8 cellular contexts compared by ENCODE assay signal in genomic region chr11:69293819-69294505, GRCh38. TPM values are rescaled to one million over a fixed set of nuclear protein-coding genes. Genes with fewer than 3 reads are reported as not detected.
DNase-seq lines count a peak whose midpoint lies in the region; ATAC-seq, FAIRE-seq and TF ChIP-seq lines count a peak whose summit lies in the region.
"Had no signal": no experiment of that assay in that cellular context is flagged by ENCODE, and none has a peak within 500 bp of the region (broad histone marks: within the 10 kb centered on the region; RNA-seq: fewer than 3 reads in every experiment).

Gene MYEOV, plus strand, starts transcription at chr11:69294155. Its CDS starts 1,200 bp downstream, at chr11:69295355.

- TF ChIP-seq CTCF in OCI-LY7 (conservative IDR thresholded peaks at IDR 0.05; ENCODE audit: low read length): no peak

- peaks cover 42 to 65% (median 59%) of the 10 kb centered on the region in 3 donors for H3K4me1 Mint-ChIP-seq in naive B cell

- FAIRE-seq in GM18507 (lab: Jason Lieb, UNC): no peak

- H2AFZ ChIP-seq in OCI-LY7 (ENCODE audit: low read length): peak within 1 kb of the TSS; percentile 61; the same call in 1 of the 2 replicates

- ATAC-seq in naive B cell (ENCODE audit: low read depth in 2 of 2) (no peak), HG03039 (IDR thresholded peaks at IDR 0.05; ENCODE audit: unreplicated experiment) (no peak)

- no peaks in the 10 kb centered on the region for H3K36me3 ChIP-seq in OCI-LY7 (ENCODE audit: insufficient read depth, low read length)

- H3K4me1 ChIP-seq in OCI-LY7 (ENCODE audit: insufficient read depth, low read length, poor library complexity, severe bottlenecking): peaks cover 64% of the 10 kb centered on the region

- H3K79me2 ChIP-seq in OCI-LY7 (ENCODE audit: insufficient read depth, low read depth, low read length): no peaks in the 10 kb centered on the region; the same call in 1 of the 2 replicates

- peak within 1 kb of the TSS; percentile 84 for H3K27ac ChIP-seq in OCI-LY7 (ENCODE audit: low read depth, low read length, poor library complexity, severe bottlenecking)
- H3K27ac ChIP-seq: SJSA1 had no signal

- H3K4me2 ChIP-seq in OCI-LY7 (ENCODE audit: low read length): peak within 1 kb of the TSS; percentile 88

- POLR2A ChIA-PET in OCI-LY7 (lab: Charles Lee): interaction anchor here (0.9 to 1.1 kb wide), 2 partner anchors 18 to 53 kb away, joined by 3 to 4 read pairs; no protein-coding TSS in a partner anchor

- CTCF ChIA-PET in OCI-LY7 (lab: Charles Lee; ENCODE audit: unreplicated experiment): interaction anchor here (1.1 kb wide), 1 partner anchor 192 kb away, joined by 4 read pairs; no protein-coding TSS in a partner anchor

- peak within 1 kb of the TSS in 5 of 6 donors; percentile 68 to 96 (median 93) for H3K27ac Mint-ChIP-seq in naive B cell

- H3K9me3 Mint-ChIP-seq in naive B cell: peaks cover 0 to 4% (median 0%) of the 10 kb centered on the region in 7 donors

- H3K9me3 ChIP-seq in OCI-LY7 (ENCODE audit: low read length): no peaks in the 10 kb centered on the region

- intact Hi-C loops in OCI-LY7 (cut with micrococcal nuclease; ENCODE audit: unreplicated experiment): loop anchor here (10.0 kb wide), 1 partner anchor 151 kb away; no protein-coding TSS in a partner anchor

- DNase-seq in GM18507 (ENCODE audit: extremely low spot score, insufficient read length, low read depth) (peak; percentile 62), OCI-LY7 (ENCODE audit: low spot score) (peak; percentile 90), astrocyte of the hippocampus (ENCODE audit: low read depth, low spot score) (peak; percentile 43), naive B cell (no peak), nucleus accumbens (lab: John Stamatoyannopoulos, UW) (no peak), NCI-H1930 (lab: John Stamatoyannopoulos, UW) (no peak)

- no peaks in the 10 kb centered on the region for H3K36me3 Mint-ChIP-seq in naive B cell

- no peaks in the 10 kb centered on the region for H4K20me1 ChIP-seq in OCI-LY7 (ENCODE audit: insufficient read depth, low read length)

- no peaks in the 10 kb centered on the region for H3K9me2 ChIP-seq in OCI-LY7 (ENCODE audit: insufficient read depth, low read length)

- H3K4me3 ChIP-seq in OCI-LY7 (ENCODE audit: low read depth, low read length, poor library complexity, severe bottlenecking): peak within 1 kb of the TSS; percentile 72
- H3K4me3 ChIP-seq: SJSA1 had no signal

- H3K27me3 Mint-ChIP-seq in naive B cell: no peaks in the 10 kb centered on the region

- no TSS peak for BruUV-seq in OCI-LY7 (replicated peaks; lab: Mats Ljungman, UMichigan)

- peak within 1 kb of the TSS in 5 of 8 donors; percentile 9 to 70 (median 42) for H3K4me3 Mint-ChIP-seq in naive B cell

RNA-seq across cellular contexts. Expression of gene MYEOV, which starts in this region (rescaled TPM):
- 1.0 and 3.2 TPM in 2 replicates for total RNA-seq in OCI-LY7 (2014; rRNA removed; shearing (Covaris generic))
- total RNA-seq in OCI-LY7 (2022): 7.7 and 8.8 TPM in 2 replicates
- under 1 TPM in 1 of 6 donors, not detected in 5; 0.25 TPM for polyA plus RNA-seq in naive B cell (ENCODE audit: low read depth in 6 of 6)

Comparison
In these comparisons a context has a peak if more than half of its experiments do, and no peak if none do; other contexts are left out.
1. DNase-seq: peak in GM18507 (single experiment), OCI-LY7 (single experiment) and astrocyte of the hippocampus (single experiment); none in naive B cell (single experiment), nucleus accumbens (0 of 56) and NCI-H1930 (0 of 2).